In the genomic region with DNA sequence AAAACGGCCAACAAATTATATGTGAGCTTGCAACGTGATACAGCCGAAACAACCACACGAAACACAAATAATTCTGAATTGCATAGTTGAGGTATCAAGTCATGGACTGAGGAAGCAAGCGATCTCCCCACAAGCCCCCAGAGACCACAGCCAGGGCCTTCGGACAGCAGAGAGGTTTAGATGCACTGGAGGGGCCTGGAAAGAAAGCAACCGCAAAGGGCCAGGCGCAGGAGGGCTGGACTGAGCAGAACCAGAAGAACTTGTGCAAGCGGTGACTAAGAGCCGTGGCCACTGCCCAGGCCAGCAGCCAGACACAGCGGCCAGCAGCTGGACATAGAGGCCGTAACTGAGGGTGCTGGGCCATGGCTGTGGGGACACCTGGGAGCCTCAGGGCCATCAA, we compare ENCODE assay signal across 16 cellular contexts.
DNase-seq lines count a peak whose midpoint lies in the region; ATAC-seq, FAIRE-seq and TF ChIP-seq lines count a peak whose summit lies in the region.
"Had no signal": no experiment of that assay in that cellular context is flagged by ENCODE, and none has a peak within 500 bp of the region (broad histone marks: within the 10 kb centered on the region; RNA-seq: fewer than 3 reads in every experiment).

No MANE protein-coding gene starts in this region.

- H4K8ac ChIP-seq in neuronal stem cell (ENCODE audit: low read depth, low read length): no peak overlapping the region

- no peak for TF ChIP-seq EP300 in gastroesophageal sphincter (IDR thresholded peaks at IDR 0.05)

- peak overlapping the region; percentile 92 for H3K14ac ChIP-seq in neuronal stem cell (ENCODE audit: low read length)

- H3K79me2 ChIP-seq in astrocyte (ENCODE audit: insufficient read depth, low read length): no peaks in the 10 kb centered on the region

- H3K27me3 ChIP-seq in astrocyte (ENCODE audit: insufficient read depth, low read length): no peaks in the 10 kb centered on the region
- H3K27me3 ChIP-seq in gastroesophageal sphincter: no peaks in the 10 kb centered on the region
- H3K27me3 ChIP-seq in neuronal stem cell (ENCODE audit: control insufficient read depth in 3 of 3, insufficient read depth in 3 of 3, low read depth in 1 of 3, low read length in 3 of 3): no peaks in the 10 kb centered on the region
- H3K27me3 ChIP-seq in spleen (replicated peaks in 1 of 7): no peaks in the 10 kb centered on the region

- no peak overlapping the region for H2BK120ac ChIP-seq in neuronal stem cell (ENCODE audit: low read depth, low read length)

- no peaks in the 10 kb centered on the region for H4K20me1 ChIP-seq in astrocyte (ENCODE audit: insufficient read depth, low read length)

- H3K9ac ChIP-seq in astrocyte (ENCODE audit: low read length): peak overlapping the region; percentile 15
- H3K9ac ChIP-seq in neuronal stem cell (ENCODE audit: low read depth, low read length, poor library complexity): no peak overlapping the region

- no peak overlapping the region for H2BK12ac ChIP-seq in neuronal stem cell (ENCODE audit: low read length)

- peak; percentile 83 for DNase-seq in astrocyte (ENCODE audit: low read depth)
- DNase-seq in neuronal stem cell (ENCODE audit: low spot score): no peak
- DNase-seq in ureter (ENCODE audit: low spot score): peak; percentile 73
- no peak for DNase-seq in spleen
- DNase-seq in NCI-H345 (lab: John Stamatoyannopoulos, UW): no peak
- no peak for DNase-seq in middle frontal gyrus (ENCODE audit: extremely low spot score, low spot score)
- DNase-seq: activated CD4-positive, alpha-beta memory T cell treated with anti-CD3 and anti-CD28 coated beads, Interleukin-2, amount 10 ng/mL, durations not matched to agents 7 days and 5 days; activated naive CD4-positive, alpha-beta T cell; head of caudate nucleus; mammary epithelial cell; NCI-H510A treated with DMSO at 0.1 percent for 48 hours; T-helper 9 cell had no signal

- peaks cover 3% of the 10 kb centered on the region for H3K27me3 Mint-ChIP-seq in astrocyte (ENCODE audit: low read depth, unreplicated experiment)
- H3K27me3 Mint-ChIP-seq: activated CD4-positive, alpha-beta memory T cell treated with anti-CD3 and anti-CD28 coated beads, Interleukin-2, amount 10 ng/mL, durations not matched to agents 7 days and 5 days had no signal

- no peak overlapping the region for H4K91ac ChIP-seq in neuronal stem cell (ENCODE audit: low read depth, low read length, poor library complexity)

- no peak overlapping the region for H3K27ac Mint-ChIP-seq in astrocyte (ENCODE audit: unreplicated experiment)
- H3K27ac Mint-ChIP-seq: activated CD4-positive, alpha-beta memory T cell treated with anti-CD3 and anti-CD28 coated beads, Interleukin-2, amount 10 ng/mL, durations not matched to agents 7 days and 5 days had no signal

- no peak overlapping the region for H2BK15ac ChIP-seq in neuronal stem cell (ENCODE audit: low read length)

- peaks cover 15% of the 10 kb centered on the region for H3K4me1 Mint-ChIP-seq in astrocyte (ENCODE audit: low read depth, unreplicated experiment)

- FAIRE-seq in astrocyte (lab: Jason Lieb, UNC): peak; percentile 63
- FAIRE-seq: colon, RCC 7860 had no signal

- peak overlapping the region; percentile 55 for H3K4me2 ChIP-seq in astrocyte (ENCODE audit: low read length)
- no peak overlapping the region for H3K4me2 ChIP-seq in neuronal stem cell (ENCODE audit: insufficient read depth, low read length, poor library complexity, severe bottlenecking)

- H3K36me3 ChIP-seq in astrocyte (ENCODE audit: insufficient read depth, low read length) (no peaks in the 10 kb centered on the region), gastroesophageal sphincter (no peaks in the 10 kb centered on the region), neuronal stem cell (replicated peaks in 1 of 2; ENCODE audit: control insufficient read depth in 2 of 2, insufficient read depth in 2 of 2, low read length in 2 of 2) (no peaks in the 10 kb centered on the region), spleen (no peaks in the 10 kb centered on the region)

- H3K27ac ChIP-seq in astrocyte (ENCODE audit: low read depth, low read length) (no peak overlapping the region), gastroesophageal sphincter (no peak overlapping the region), neuronal stem cell (replicated peaks; ENCODE audit: low read length) (no peak overlapping the region), spleen (no peak overlapping the region)

- H3K4me3 Mint-ChIP-seq in astrocyte (ENCODE audit: unreplicated experiment): no peak overlapping the region
- H3K4me3 Mint-ChIP-seq: activated CD4-positive, alpha-beta memory T cell treated with anti-CD3 and anti-CD28 coated beads, Interleukin-2, amount 10 ng/mL, durations not matched to agents 7 days and 5 days had no signal

- intact Hi-C loops in spleen (cut with DNase I; ENCODE audit: low total_unique reads): no loop called here

- H3K79me1 ChIP-seq in neuronal stem cell (ENCODE audit: low read depth, low read length): no peaks in the 10 kb centered on the region

- no peaks in the 10 kb centered on the region for H3K36me3 Mint-ChIP-seq in astrocyte (ENCODE audit: low read depth, unreplicated experiment)

- H3K4ac ChIP-seq in neuronal stem cell (ENCODE audit: low read length): peak overlapping the region; percentile 67

- TF ChIP-seq CTCF in astrocyte (IDR thresholded peaks at IDR 0.05; ENCODE audit: insufficient read depth, low read depth, low read length): no peak
- TF ChIP-seq CTCF in gastroesophageal sphincter (IDR thresholded peaks at IDR 0.05): no peak
- TF ChIP-seq CTCF in spleen (IDR thresholded peaks at IDR 0.05 in 8 of 11, conservative IDR thresholded peaks at IDR 0.05 in 3 of 11): no peak

- H3K4me1 ChIP-seq in astrocyte (ENCODE audit: insufficient read depth, low read length): peaks cover 15% of the 10 kb centered on the region
- H3K4me1 ChIP-seq in gastroesophageal sphincter: peaks cover 0 to 18% (median 0%) of the 10 kb centered on the region in 3 donors
- peaks cover 5 to 6% of the 10 kb centered on the region in 2 donors for H3K4me1 ChIP-seq in neuronal stem cell (ENCODE audit: control insufficient read depth in 2 of 2, insufficient read depth in 1 of 2, low read depth in 1 of 2, low read length in 2 of 2)
- H3K4me1 ChIP-seq in spleen: peaks cover 0 to 17% (median 8%) of the 10 kb centered on the region in 6 donors

- no peak overlapping the region for H3K23ac ChIP-seq in neuronal stem cell (ENCODE audit: low read depth, low read length, poor library complexity)

- H3K9me3 Mint-ChIP-seq in astrocyte (ENCODE audit: unreplicated experiment): peaks cover 2% of the 10 kb centered on the region
- H3K9me3 Mint-ChIP-seq: activated CD4-positive, alpha-beta memory T cell treated with anti-CD3 and anti-CD28 coated beads, Interleukin-2, amount 10 ng/mL, durations not matched to agents 7 days and 5 days had no signal

- ATAC-seq in gastroesophageal sphincter (peak; percentile 86), GM21367 (IDR thresholded peaks at IDR 0.05; ENCODE audit: unreplicated experiment) (no peak)

- TF ChIP-seq POLR2A in gastroesophageal sphincter (IDR thresholded peaks at IDR 0.05) (no peak), spleen (IDR thresholded peaks at IDR 0.05) (no peak)

- peak overlapping the region; percentile 76 for H3K18ac ChIP-seq in neuronal stem cell (ENCODE audit: low read length)

- H3K9me3 ChIP-seq in astrocyte (ENCODE audit: insufficient read depth, low read depth, low read length) (no peaks in the 10 kb centered on the region), gastroesophageal sphincter (no peaks in the 10 kb centered on the region), neuronal stem cell (replicated peaks in 1 of 2; ENCODE audit: control insufficient read depth in 2 of 2, insufficient read depth in 1 of 2, low read depth in 1 of 2, low read length in 2 of 2) (no peaks in the 10 kb centered on the region), spleen (no peaks in the 10 kb centered on the region)

- WGBS in gastroesophageal sphincter (ENCODE audit: low coverage in 1 of 2), 2 donors: 65 to 88% methylated on average over 6 to 12 of the region's 12 CpGs
- WGBS in neuronal stem cell (ENCODE audit: extremely low coverage in 2 of 2, insufficient read length in 2 of 2, insufficient replicate concordance in 1 of 2), 2 donors: no CpG with 5 or more reads among the region's 12 CpGs
- 93 to 97% (median 94%) methylated on average over 12 of the region's 12 CpGs for WGBS in spleen, 5 donors

- H2AFZ ChIP-seq in astrocyte (ENCODE audit: low read depth, low read length): no peak overlapping the region
- peak overlapping the region; percentile 33 for H2AFZ ChIP-seq in neuronal stem cell (ENCODE audit: low read length)

- no peak overlapping the region for H2BK5ac ChIP-seq in neuronal stem cell (ENCODE audit: low read length)

- H2AK5ac ChIP-seq in neuronal stem cell (ENCODE audit: low read depth, low read length): no peak overlapping the region

- H3K4me3 ChIP-seq in astrocyte (ENCODE audit: insufficient read depth, low read depth, low read length): no peak overlapping the region
- H3K4me3 ChIP-seq in gastroesophageal sphincter: no peak overlapping the region
- H3K4me3 ChIP-seq in neuronal stem cell (ENCODE audit: low read length in 2 of 2): no peak overlapping the region
- no peak overlapping the region for H3K4me3 ChIP-seq in spleen

Comparison
In these comparisons a context has a peak if more than half of its experiments do, and no peak if none do; other contexts are left out.
1. DNase-seq: peak in astrocyte (single experiment) and ureter (single experiment); none in neuronal stem cell (single experiment), spleen (single experiment), NCI-H345 (single experiment) and middle frontal gyrus (single experiment).